ENCODE assay signal across 25 cellular contexts in the genomic region with DNA sequence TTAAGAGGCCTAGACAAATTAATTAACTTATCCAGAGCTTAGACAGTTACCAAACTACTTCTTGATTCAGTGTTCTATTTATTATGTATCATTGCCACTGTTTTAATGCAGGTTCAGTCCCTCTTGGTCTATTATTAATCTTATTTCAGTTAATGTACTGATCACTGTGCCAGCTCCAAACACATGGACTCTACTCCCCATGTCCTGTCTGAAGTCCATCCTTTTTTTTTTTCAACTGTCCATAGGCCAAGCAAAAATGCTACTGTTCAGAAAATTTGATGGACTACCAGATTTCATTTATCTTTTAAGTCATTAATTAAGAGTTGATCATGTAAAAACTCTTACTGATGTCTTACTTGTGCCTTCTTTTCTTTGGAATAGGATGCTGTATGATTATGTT.
"Had no signal": no experiment of that assay in that cellular context is flagged by ENCODE, and none has a peak within 500 bp of the region (broad histone marks: within the 10 kb centered on the region; RNA-seq: fewer than 3 reads in every experiment).

No MANE protein-coding gene starts in this region.

- H3K4me1 Mint-ChIP-seq: immature natural killer cell; stimulated activated effector memory CD8-positive, alpha-beta T cell treated with anti-CD3 and anti-CD28 coated beads, Interleukin-12 subunit alpha, Interleukin-12 subunit beta, amount 100 ng/mL, for 72 hours had no signal

- FAIRE-seq: islet of Langerhans had no signal

- H3K4me3 Mint-ChIP-seq: immature natural killer cell; naive thymus-derived CD4-positive, alpha-beta T cell; natural killer cell treated with Interleukin-12 subunit alpha and Interleukin-12 subunit beta and Interleukin-15 and Interleukin-18, amount 100 ng/mL, for 72 hours; stimulated activated effector memory CD8-positive, alpha-beta T cell treated with anti-CD3 and anti-CD28 coated beads, Interleukin-12 subunit alpha, Interleukin-12 subunit beta, amount 100 ng/mL, for 72 hours; stimulated activated naive CD8-positive, alpha-beta T cell treated with anti-CD3 and anti-CD28 coated beads, Interleukin-15, Interleukin-2, amounts not matched to agents 100 ng/mL and 50 ng/mL, for 24 hours; type B pancreatic cell had no signal

- H3K36me3 ChIP-seq: ovary, right atrium auricular region, uterus had no signal

- H3K27me3 Mint-ChIP-seq: naive thymus-derived CD4-positive, alpha-beta T cell; natural killer cell treated with Interleukin-12 subunit alpha and Interleukin-12 subunit beta and Interleukin-15 and Interleukin-18, amount 100 ng/mL, for 72 hours; progenitor cell of endocrine pancreas; stimulated activated naive CD8-positive, alpha-beta T cell treated with anti-CD3 and anti-CD28 coated beads, Interleukin-15, Interleukin-2, amounts not matched to agents 100 ng/mL and 50 ng/mL, for 24 hours; type B pancreatic cell had no signal

- H3K9me3 ChIP-seq: heart left ventricle, lower lobe of right lung, mucosa of descending colon, ovary, right atrium auricular region, spleen, suprapubic skin, thoracic aorta, tibial artery, uterus had no signal

- H3K4me1 ChIP-seq: heart left ventricle, lower lobe of right lung, right atrium auricular region, suprapubic skin, tibial artery had no signal

- H3K27ac Mint-ChIP-seq: immature natural killer cell; naive thymus-derived CD4-positive, alpha-beta T cell; natural killer cell treated with Interleukin-12 subunit alpha and Interleukin-12 subunit beta and Interleukin-15 and Interleukin-18, amount 100 ng/mL, for 72 hours; progenitor cell of endocrine pancreas; stimulated activated effector memory CD8-positive, alpha-beta T cell treated with anti-CD3 and anti-CD28 coated beads, Interleukin-12 subunit alpha, Interleukin-12 subunit beta, amount 100 ng/mL, for 72 hours; stimulated activated naive CD8-positive, alpha-beta T cell treated with anti-CD3 and anti-CD28 coated beads, Interleukin-15, Interleukin-2, amounts not matched to agents 100 ng/mL and 50 ng/mL, for 24 hours; type B pancreatic cell had no signal

- DNase-seq: heart left ventricle; hypothalamus; immature natural killer cell; left ventricle myocardium superior; lower lobe of right lung; midbrain; mucosa of descending colon; naive thymus-derived CD4-positive, alpha-beta T cell; ovary; spleen; stimulated activated CD4-positive, alpha-beta T cell treated with anti-CD3 and anti-CD28 coated beads, Interleukin-4, amount 100 ng/mL, for 24 hours; stimulated activated naive CD4-positive, alpha-beta T cell; tibial artery; uterus had no signal

- ATAC-seq: heart left ventricle; left ventricle myocardium superior; lower lobe of right lung; mucosa of descending colon; naive thymus-derived CD4-positive, alpha-beta T cell; natural killer cell treated with Interleukin-12 subunit alpha and Interleukin-12 subunit beta and Interleukin-15 and Interleukin-18, amount 100 ng/mL, for 72 hours; sciatic nerve; stimulated activated effector memory CD8-positive, alpha-beta T cell treated with anti-CD3 and anti-CD28 coated beads, Interleukin-12 subunit alpha, Interleukin-12 subunit beta, amount 100 ng/mL, for 72 hours had no signal

- H3K4me3 ChIP-seq: heart left ventricle, lower lobe of right lung, mucosa of descending colon, ovary, right atrium auricular region, skin epidermis, spleen, suprapubic skin, thoracic aorta, tibial artery, uterus had no signal

- H3K27ac ChIP-seq: heart left ventricle, lower lobe of right lung, ovary, right atrium auricular region, spleen, suprapubic skin, thoracic aorta, tibial artery, uterus had no signal

- H3K9me3 Mint-ChIP-seq: immature natural killer cell; naive thymus-derived CD4-positive, alpha-beta T cell; natural killer cell treated with Interleukin-12 subunit alpha and Interleukin-12 subunit beta and Interleukin-15 and Interleukin-18, amount 100 ng/mL, for 72 hours; stimulated activated effector memory CD8-positive, alpha-beta T cell treated with anti-CD3 and anti-CD28 coated beads, Interleukin-12 subunit alpha, Interleukin-12 subunit beta, amount 100 ng/mL, for 72 hours; stimulated activated naive CD8-positive, alpha-beta T cell treated with anti-CD3 and anti-CD28 coated beads, Interleukin-15, Interleukin-2, amounts not matched to agents 100 ng/mL and 50 ng/mL, for 24 hours; type B pancreatic cell had no signal
